Comparison of ENCODE assay signal across 26 cellular contexts in genomic region chr2:221263572-221263971, GRCh38.
"Had no signal": no experiment of that assay in that cellular context is flagged by ENCODE, and none has a peak within 500 bp of the region (broad histone marks: within the 10 kb centered on the region; RNA-seq: fewer than 3 reads in every experiment).

No MANE protein-coding gene starts in this region.

- H3K36me3 ChIP-seq: esophagus squamous epithelium, gastrocnemius medialis, heart right ventricle, left lung, lower lobe of right lung had no signal

- H3K4me1 ChIP-seq: esophagus squamous epithelium, gastrocnemius medialis, left lung, lower lobe of right lung had no signal

- FAIRE-seq: colon, islet of Langerhans, keratinocyte had no signal

- H3K27ac ChIP-seq: coronary artery, dorsolateral prefrontal cortex, epithelial cell of prostate, esophagus squamous epithelium, gastrocnemius medialis, heart right ventricle, left lung, lower lobe of right lung had no signal

- H3K4me1 Mint-ChIP-seq: naive thymus-derived CD4-positive, alpha-beta T cell had no signal

- H3K27me3 ChIP-seq: dorsolateral prefrontal cortex, gastrocnemius medialis, heart right ventricle, left lung had no signal

- H3K9me3 ChIP-seq: esophagus squamous epithelium, gastrocnemius medialis, heart right ventricle, left lung, lower lobe of right lung had no signal

- H3K36me3 Mint-ChIP-seq: naive thymus-derived CD4-positive, alpha-beta T cell had no signal

- H3K4me3 ChIP-seq: coronary artery, dorsolateral prefrontal cortex, esophagus squamous epithelium, gastrocnemius medialis, heart right ventricle, left lung, lower lobe of right lung had no signal

- DNase-seq: dermis blood vessel endothelial cell; dorsolateral prefrontal cortex; effector CD4-positive, alpha-beta T cell; effector memory CD4-positive, alpha-beta T cell; erythroblast; esophagus squamous epithelium; foreskin fibroblast; foreskin melanocyte; gastrocnemius medialis; glutamatergic neuron; head of caudate nucleus; heart right ventricle; hippocampal formation; left cardiac atrium; left lung; left ventricle myocardium superior; lower lobe of right lung; mesenchymal stem cell; midbrain; naive thymus-derived CD4-positive, alpha-beta T cell had no signal

- H3K27ac Mint-ChIP-seq: naive thymus-derived CD4-positive, alpha-beta T cell had no signal

- H3K4me3 Mint-ChIP-seq: naive thymus-derived CD4-positive, alpha-beta T cell had no signal

- ATAC-seq: esophagus mucosa; gastrocnemius medialis; heart right ventricle; left cardiac atrium; left lung; left ventricle myocardium superior; lower lobe of right lung; naive thymus-derived CD4-positive, alpha-beta T cell had no signal
